12 cellular contexts compared by ENCODE assay signal in the genomic region with DNA sequence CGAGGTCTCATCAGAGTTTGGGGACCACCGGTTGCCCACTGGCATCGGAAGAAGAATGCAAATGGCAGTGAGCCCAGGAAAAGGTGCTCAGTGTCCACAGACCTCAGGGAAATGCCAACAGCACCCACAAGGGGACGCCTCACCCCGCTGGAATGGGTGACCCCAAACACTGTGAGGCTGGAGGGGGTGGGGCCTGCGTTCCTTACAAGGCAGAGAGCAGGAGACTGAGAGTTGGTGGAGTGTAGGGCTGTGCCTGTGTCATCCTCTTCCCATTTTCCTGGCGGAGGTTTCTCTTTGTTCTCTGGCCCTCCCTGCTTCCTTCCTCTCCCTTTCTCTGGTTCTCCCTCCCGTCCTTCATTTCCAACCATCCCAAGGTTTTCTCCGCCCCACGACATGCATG. TPM values are rescaled to one million over a fixed set of nuclear protein-coding genes. Genes with fewer than 3 reads are reported as not detected.
DNase-seq lines count a peak whose midpoint lies in the region; ATAC-seq and TF ChIP-seq lines count a peak whose summit lies in the region.
"Not testable (repeated sequence)": the region's sequence is repeated elsewhere in the genome, so short reads cannot be mapped to it uniquely, and the experiment has no call there.
"Had no signal": no experiment of that assay in that cellular context is flagged by ENCODE, and none has a peak within 500 bp of the region (broad histone marks: within the 10 kb centered on the region; RNA-seq: fewer than 3 reads in every experiment).

No MANE protein-coding gene starts in this region.

- not testable (repeated sequence) for H3K27me3 ChIP-seq in HCT116 (ENCODE audit: insufficient read depth, low read length)

- not testable (repeated sequence) for H4K20me1 ChIP-seq in HCT116 (ENCODE audit: insufficient read depth)

- H3K9me3 ChIP-seq in HCT116 (ENCODE audit: control insufficient read depth in 1 of 2, insufficient read depth in 1 of 2, low read depth in 1 of 2, low read length in 2 of 2); T-helper 17 cell (ENCODE audit: control insufficient read depth, low read length, poor library complexity, severe bottlenecking): not testable (repeated sequence)

- DNase-seq in AG09309 (ENCODE audit: low read depth); HCT116 (ENCODE audit: low read depth, low spot score); T-helper 17 cell; activated T-cell treated with anti-CD3 and anti-CD28 coated beads, Interleukin-2, amount 50 U/mL, for 72 hours; effector memory CD8-positive, alpha-beta T cell; left cardiac atrium; memory B cell (ENCODE audit: low spot score in 2 of 2); stimulated activated effector memory CD8-positive, alpha-beta T cell treated with anti-CD3 and anti-CD28 coated beads, Interleukin-12 subunit alpha, Interleukin-12 subunit beta, amount 100 ng/mL, for 72 hours (ENCODE audit: low spot score in 2 of 2): not testable (repeated sequence)

- H3K9me2 ChIP-seq in HCT116 (ENCODE audit: insufficient read depth), result not testable (repeated sequence)

- not testable (repeated sequence) for H2AFZ ChIP-seq in HCT116 (ENCODE audit: low read depth, low read length, poor library complexity, severe bottlenecking)

- H3K27ac Mint-ChIP-seq in T-helper 17 cell; activated T-cell treated with anti-CD3 and anti-CD28 coated beads, Interleukin-2, amount 50 U/mL, for 72 hours; effector memory CD8-positive, alpha-beta T cell; memory B cell; stimulated activated effector memory CD8-positive, alpha-beta T cell treated with anti-CD3 and anti-CD28 coated beads, Interleukin-12 subunit alpha, Interleukin-12 subunit beta, amount 100 ng/mL, for 72 hours: not testable (repeated sequence)

- H3K27ac ChIP-seq in HCT116 (ENCODE audit: low read depth, low read length), result not testable (repeated sequence)

- not testable (repeated sequence) for H3K9ac ChIP-seq in HCT116 (ENCODE audit: low read length)

- intact Hi-C loops in HCT116 (cut with micrococcal nuclease); left cardiac atrium (cut with DNase I): not testable (repeated sequence)

- TF ChIP-seq POLR2A in HCT116 (IDR thresholded peaks at IDR 0.05; ENCODE audit: borderline replicate concordance, extremely low read depth, insufficient read depth, insufficient read length), result not testable (repeated sequence)

- RAD21 ChIA-PET in HCT116 (lab: Charles Lee; ENCODE audit: low non-redundant PET in 1 of 2, low total read pairs in 2 of 2, uncharacterized antibody in 2 of 2, unreplicated experiment in 2 of 2), result not testable (repeated sequence)

- ATAC-seq in HCT116, result peak; percentile 91
- peak; percentile 84 for ATAC-seq in T-helper 17 cell
- ATAC-seq in activated T-cell treated with anti-CD3 and anti-CD28 coated beads, Interleukin-2, amount 50 U/mL, for 72 hours (replicated peaks in 1 of 2), result peak; percentile 93 to 94
- ATAC-seq in effector memory CD8-positive, alpha-beta T cell (replicated peaks), result peak; percentile 89
- peak; percentile 30 to 47 for ATAC-seq in left cardiac atrium
- peak; percentile 81 for ATAC-seq in memory B cell (ENCODE audit: low read depth)
- ATAC-seq in stimulated activated effector memory CD8-positive, alpha-beta T cell treated with anti-CD3 and anti-CD28 coated beads, Interleukin-12 subunit alpha, Interleukin-12 subunit beta, amount 100 ng/mL, for 72 hours, result peak; percentile 85

- not testable (repeated sequence) for H3K4me1 ChIP-seq in HCT116 (ENCODE audit: control insufficient read depth in 1 of 2, insufficient read depth in 2 of 2, low read length in 2 of 2)

- peaks cover 79% of the 10 kb centered on the region for H3K27me3 Mint-ChIP-seq in T-helper 17 cell
- H3K27me3 Mint-ChIP-seq in activated T-cell treated with anti-CD3 and anti-CD28 coated beads, Interleukin-2, amount 50 U/mL, for 72 hours (ENCODE audit: low read depth), result peaks cover 82% of the 10 kb centered on the region
- peaks cover 74 to 87% of the 10 kb centered on the region in 2 donors for H3K27me3 Mint-ChIP-seq in effector memory CD8-positive, alpha-beta T cell
- peaks cover 39% of the 10 kb centered on the region for H3K27me3 Mint-ChIP-seq in memory B cell

- not testable (repeated sequence) for H3K4me3 Mint-ChIP-seq in T-helper 17 cell; memory B cell; stimulated activated effector memory CD8-positive, alpha-beta T cell treated with anti-CD3 and anti-CD28 coated beads, Interleukin-12 subunit alpha, Interleukin-12 subunit beta, amount 100 ng/mL, for 72 hours
- H3K4me3 Mint-ChIP-seq in activated T-cell treated with anti-CD3 and anti-CD28 coated beads, Interleukin-2, amount 50 U/mL, for 72 hours, result peak overlapping the region in 1 of 2 donors; percentile 42
- peak overlapping the region in 1 of 2 donors; percentile 13 for H3K4me3 Mint-ChIP-seq in effector memory CD8-positive, alpha-beta T cell

- not testable (repeated sequence) for H3K4me2 ChIP-seq in HCT116 (ENCODE audit: low read length)

- not testable (repeated sequence) for TF ChIP-seq CTCF in AG09309 (IDR thresholded peaks at IDR 0.05; ENCODE audit: control insufficient read depth, insufficient read depth, low read depth, low read length, missing control alignments); HCT116 (IDR thresholded peaks at IDR 0.05 in 2 of 3, conservative IDR thresholded peaks at IDR 0.05 in 1 of 3; ENCODE audit: borderline replicate concordance in 1 of 3, insufficient read depth in 1 of 3, low read depth in 2 of 3, low read length in 2 of 3)

- H3K4me1 Mint-ChIP-seq in T-helper 17 cell; activated T-cell treated with anti-CD3 and anti-CD28 coated beads, Interleukin-2, amount 50 U/mL, for 72 hours (ENCODE audit: low read depth); effector memory CD8-positive, alpha-beta T cell (ENCODE audit: low read depth in 2 of 2); memory B cell: not testable (repeated sequence)
- peaks cover 17% of the 10 kb centered on the region for H3K4me1 Mint-ChIP-seq in stimulated activated effector memory CD8-positive, alpha-beta T cell treated with anti-CD3 and anti-CD28 coated beads, Interleukin-12 subunit alpha, Interleukin-12 subunit beta, amount 100 ng/mL, for 72 hours

- not testable (repeated sequence) for BruUV-seq in HCT116 (replicated peaks; lab: Mats Ljungman, UMichigan)

- CTCF ChIA-PET in HCT116 (lab: Charles Lee), result not testable (repeated sequence)

- not testable (repeated sequence) for H3K36me3 Mint-ChIP-seq in T-helper 17 cell (ENCODE audit: low read depth); activated T-cell treated with anti-CD3 and anti-CD28 coated beads, Interleukin-2, amount 50 U/mL, for 72 hours (ENCODE audit: insufficient read depth in 2 of 2); effector memory CD8-positive, alpha-beta T cell (ENCODE audit: insufficient read depth); memory B cell; stimulated activated effector memory CD8-positive, alpha-beta T cell treated with anti-CD3 and anti-CD28 coated beads, Interleukin-12 subunit alpha, Interleukin-12 subunit beta, amount 100 ng/mL, for 72 hours

- H3K36me3 ChIP-seq in HCT116 (ENCODE audit: control insufficient read depth in 1 of 2, insufficient read depth in 2 of 2, low read length in 2 of 2), result not testable (repeated sequence)

- not testable (repeated sequence) for H3K79me2 ChIP-seq in HCT116 (ENCODE audit: insufficient read depth, low read length)

- not testable (repeated sequence) for TF ChIP-seq RAD21 in HCT116 (IDR thresholded peaks at IDR 0.05; ENCODE audit: low read depth)

- H3K9me3 Mint-ChIP-seq in activated T-cell treated with anti-CD3 and anti-CD28 coated beads, Interleukin-2, amount 50 U/mL, for 72 hours; effector memory CD8-positive, alpha-beta T cell; memory B cell; stimulated activated effector memory CD8-positive, alpha-beta T cell treated with anti-CD3 and anti-CD28 coated beads, Interleukin-12 subunit alpha, Interleukin-12 subunit beta, amount 100 ng/mL, for 72 hours: not testable (repeated sequence)

- H3K4me3 ChIP-seq in AG09309 (ENCODE audit: control insufficient read depth, low read depth, low read length), result peak overlapping the region; percentile 14
- H3K4me3 ChIP-seq in HCT116 (replicated peaks in 1 of 2; ENCODE audit: low read depth in 1 of 2, low read length in 2 of 2), result not testable (repeated sequence)

- POLR2A ChIA-PET in HCT116 (lab: Charles Lee), result not testable (repeated sequence)

RNA-seq across cellular contexts. Expression of a gene that starts 9.8 kb away (rescaled TPM):
- 12.4 TPM for total RNA-seq in HCT116 (2021; ENCODE audit: unreplicated experiment)
- polyA plus RNA-seq in HCT116 (2012), result 6.2 and 8.7 TPM in 2 replicates
- total RNA-seq in T-helper 17 cell, result under 1 TPM in 1 of 2 donors, not detected in 1; 0.20 TPM
- 10 to 100 TPM in 1 of 2 donors, 1 to 10 TPM in 1; 9.4 to 12.4 TPM for total RNA-seq in activated T-cell treated with anti-CD3 and anti-CD28 coated beads, Interleukin-2, amount 50 U/mL, for 72 hours
- under 1 TPM; 0.08 to 0.12 TPM for total RNA-seq in left cardiac atrium

RNA-seq across cellular contexts. Expression of a gene that starts 12.1 kb away (rescaled TPM):
- total RNA-seq in HCT116 (2021; ENCODE audit: unreplicated experiment) (10.2 TPM), T-helper 17 cell (1 to 10 TPM; 2.8 to 3.7 TPM), left cardiac atrium (1 to 10 TPM in 1 of 2 donors, under 1 TPM in 1; 0.71 to 1.1 TPM)
- 20.2 and 22.8 TPM in 2 replicates for polyA plus RNA-seq in HCT116 (2012)
- 1 to 10 TPM in 1 of 2 donors, under 1 TPM in 1; 1.00 to 1.5 TPM for total RNA-seq in activated T-cell treated with anti-CD3 and anti-CD28 coated beads, Interleukin-2, amount 50 U/mL, for 72 hours
- total RNA-seq: H7 had no signal

RNA-seq across cellular contexts. Expression of a gene that starts 31.0 kb away (rescaled TPM):
- 0.37 TPM for total RNA-seq in HCT116 (2021; ENCODE audit: unreplicated experiment)
- polyA plus RNA-seq in HCT116 (2012), result 1.3 and 1.5 TPM in 2 replicates
- not detected for total RNA-seq in T-helper 17 cell
- not detected for total RNA-seq in activated T-cell treated with anti-CD3 and anti-CD28 coated beads, Interleukin-2, amount 50 U/mL, for 72 hours
- 1 to 10 TPM in 1 of 2 donors, under 1 TPM in 1; 0.55 to 1.1 TPM for total RNA-seq in left cardiac atrium
- total RNA-seq: activated CD4-positive, alpha-beta T cell treated with anti-CD3 and anti-CD28 coated beads, Interleukin-2, amount 10 ng/mL, durations not matched to agents 24 days and 14 days; H7; T-helper 2 cell treated with Interferon-gamma antibody and Interleukin-4, amounts not matched to agents 100 ng/mL and 5 ng/mL, for 36 hours had no signal

RNA-seq across cellular contexts. Expression of a gene that starts 56.0 kb away (rescaled TPM):
- 3.9 TPM for total RNA-seq in HCT116 (2021; ENCODE audit: unreplicated experiment)
- polyA plus RNA-seq in HCT116 (2012), result 2.0 and 3.5 TPM in 2 replicates
- under 1 TPM in 1 of 2 donors, not detected in 1; 0.55 TPM for total RNA-seq in T-helper 17 cell
- not detected for total RNA-seq in activated T-cell treated with anti-CD3 and anti-CD28 coated beads, Interleukin-2, amount 50 U/mL, for 72 hours
- 1 to 10 TPM in 1 of 2 donors, under 1 TPM in 1; 0.89 to 1.2 TPM for total RNA-seq in left cardiac atrium
- total RNA-seq: activated CD4-positive, alpha-beta T cell treated with anti-CD3 and anti-CD28 coated beads, Interleukin-2, amount 10 ng/mL, durations not matched to agents 24 days and 14 days; cardiac septum; H7; T-helper 2 cell treated with Interferon-gamma antibody and Interleukin-4, amounts not matched to agents 100 ng/mL and 5 ng/mL, for 36 hours had no signal

Comparison
In these comparisons a context has a peak if more than half of its experiments do, and no peak if none do; other contexts are left out.
1. ATAC-seq: peak in every context shown above with its lines; median percentile 94 in activated T-cell treated with anti-CD3 and anti-CD28 coated beads, Interleukin-2, amount 50 U/mL, for 72 hours; 91 in HCT116; 89 in effector memory CD8-positive, alpha-beta T cell; 85 in stimulated activated effector memory CD8-positive, alpha-beta T cell treated with anti-CD3 and anti-CD28 coated beads, Interleukin-12 subunit alpha, Interleukin-12 subunit beta, amount 100 ng/mL, for 72 hours; 84 in T-helper 17 cell; 81 in memory B cell; 38 in left cardiac atrium.
2. RNA of a gene that starts 9.8 kb away (total RNA-seq): 9.4 to 12.4 TPM in activated T-cell treated with anti-CD3 and anti-CD28 coated beads, Interleukin-2, amount 50 U/mL, for 72 hours and 12.4 TPM in HCT116 (single experiment); 0.20 TPM in T-helper 17 cell and 0.08 to 0.12 TPM in left cardiac atrium; every median in the first group is over 4 times any median in the second.